ENCODE assay signal across 13 cellular contexts in the genomic region with DNA sequence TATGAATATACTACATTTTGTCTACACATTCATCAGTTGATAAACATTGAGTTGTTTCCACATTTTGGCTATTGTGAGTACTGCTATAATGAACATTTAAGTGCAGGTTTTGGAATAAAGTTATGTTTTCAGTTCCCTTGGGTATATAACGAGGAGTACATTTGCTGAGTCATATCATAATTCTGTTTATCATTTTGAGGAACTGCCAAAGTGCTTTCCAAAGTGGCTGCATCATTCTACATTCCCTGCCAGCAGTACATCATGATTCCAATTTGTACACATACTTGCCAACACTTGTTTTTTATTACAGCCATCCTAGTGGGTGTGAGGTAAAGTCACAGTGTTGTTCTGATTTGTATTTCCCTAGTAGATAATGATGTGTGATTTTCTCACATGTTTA.
DNase-seq lines count a peak whose midpoint lies in the region; ATAC-seq, FAIRE-seq and TF ChIP-seq lines count a peak whose summit lies in the region.
"Had no signal": no experiment of that assay in that cellular context is flagged by ENCODE, and none has a peak within 500 bp of the region (broad histone marks: within the 10 kb centered on the region; RNA-seq: fewer than 3 reads in every experiment).

No MANE protein-coding gene starts in this region.

- H3K4me2 ChIP-seq in endothelial cell of umbilical vein (ENCODE audit: insufficient read depth, low read length) (no peak overlapping the region), smooth muscle cell (no peak overlapping the region)
- H3K4me2 ChIP-seq: BLaER1 had no signal

- H2AFZ ChIP-seq in endothelial cell of umbilical vein (ENCODE audit: low read depth, low read length) (no peak overlapping the region), smooth muscle cell (ENCODE audit: low read depth) (no peak overlapping the region)

- no peaks in the 10 kb centered on the region for H3K9me3 ChIP-seq in endothelial cell of umbilical vein (replicated peaks; ENCODE audit: control insufficient read depth, insufficient read depth, low read length)
- no peaks in the 10 kb centered on the region for H3K9me3 ChIP-seq in smooth muscle cell (replicated peaks; ENCODE audit: low read depth)
- H3K9me3 ChIP-seq: BLaER1 had no signal

- BruUV-seq in endothelial cell of umbilical vein (replicated peaks; lab: Mats Ljungman, UMichigan): no TSS peak

- intact Hi-C loops in endothelial cell of umbilical vein (cut with micrococcal nuclease): no loop called here

- H3K9ac ChIP-seq in endothelial cell of umbilical vein (replicated peaks; ENCODE audit: extremely low read depth, insufficient read depth, low read length) (no peak overlapping the region), smooth muscle cell (ENCODE audit: low read depth) (no peak overlapping the region)
- H3K9ac ChIP-seq: BLaER1, KMS-11 had no signal

- POLR2A ChIA-PET in endothelial cell of umbilical vein (lab: Charles Lee): no interaction called here

- dilution Hi-C loops in endothelial cell of umbilical vein (cut with MboI; ENCODE audit: extremely low pct_ligation_motif_present, low sequenced_read_pairs): no loop called here

- TF ChIP-seq POLR2A in endothelial cell of umbilical vein (IDR thresholded peaks at IDR 0.05; ENCODE audit: low read depth, low read length): no peak

- H3K36me3 ChIP-seq in endothelial cell of umbilical vein (ENCODE audit: control insufficient read depth in 2 of 2, extremely low read depth in 1 of 2, insufficient read depth in 2 of 2, low read length in 2 of 2) (no peaks in the 10 kb centered on the region), smooth muscle cell (ENCODE audit: low read depth) (no peaks in the 10 kb centered on the region)
- H3K36me3 ChIP-seq: BLaER1, stomach had no signal

- H3K27ac ChIP-seq in endothelial cell of umbilical vein (ENCODE audit: insufficient read depth, low read depth, low read length): no peak overlapping the region
- no peak overlapping the region for H3K27ac ChIP-seq in smooth muscle cell (ENCODE audit: low read depth)
- H3K27ac ChIP-seq: BLaER1, KMS-11, stomach had no signal

- CTCF ChIA-PET in endothelial cell of umbilical vein (lab: Charles Lee): no interaction called here

- H3F3A ChIP-seq in smooth muscle cell (ENCODE audit: low read depth): no peaks in the 10 kb centered on the region

- no peaks in the 10 kb centered on the region for H3K79me2 ChIP-seq in endothelial cell of umbilical vein (ENCODE audit: control insufficient read depth, insufficient read depth, low read length)
- no peaks in the 10 kb centered on the region for H3K79me2 ChIP-seq in smooth muscle cell (ENCODE audit: low read depth)

- FAIRE-seq in endothelial cell of umbilical vein (lab: Jason Lieb, UNC): no peak

- H3K4me1 ChIP-seq in endothelial cell of umbilical vein (ENCODE audit: control insufficient read depth, extremely low read depth, insufficient read depth, low read length): no peaks in the 10 kb centered on the region
- H3K4me1 ChIP-seq in smooth muscle cell (ENCODE audit: low read depth): no peaks in the 10 kb centered on the region
- H3K4me1 ChIP-seq: BLaER1, stomach had no signal

- H3K27me3 ChIP-seq in endothelial cell of umbilical vein (ENCODE audit: control insufficient read depth in 2 of 2, insufficient read depth in 2 of 2, low read length in 2 of 2) (no peaks in the 10 kb centered on the region), smooth muscle cell (ENCODE audit: low read depth) (no peaks in the 10 kb centered on the region)
- H3K27me3 ChIP-seq: BLaER1, stomach had no signal

- H4K20me1 ChIP-seq in endothelial cell of umbilical vein (replicated peaks; ENCODE audit: control insufficient read depth, extremely low read depth, insufficient read depth, low read length) (no peaks in the 10 kb centered on the region), smooth muscle cell (ENCODE audit: low read depth) (no peaks in the 10 kb centered on the region)
- H4K20me1 ChIP-seq: BLaER1 had no signal

- TF ChIP-seq CTCF in AG10803 (conservative IDR thresholded peaks at IDR 0.05; ENCODE audit: low read length) (no peak), endothelial cell of umbilical vein (IDR thresholded peaks at IDR 0.05; ENCODE audit: extremely low read depth in 1 of 2, insufficient read depth in 1 of 2, low read depth in 1 of 2, low read length in 2 of 2) (no peak), smooth muscle cell (IDR thresholded peaks at IDR 0.05; ENCODE audit: borderline replicate concordance, insufficient read depth, poor library complexity, severe bottlenecking) (no peak)

- DNase-seq in AG10803 (ENCODE audit: low read depth) (peak; percentile 1), NCI-H446 treated with DMSO at 0.1 percent for 48 hours (lab: John Stamatoyannopoulos, UW) (peak; percentile 82), endothelial cell of umbilical vein (ENCODE audit: low read depth, low spot score) (peak; percentile 40), COLO829 (ENCODE audit: low spot score) (no peak), AG20443 (ENCODE audit: low spot score) (no peak), smooth muscle cell (lab: John Stamatoyannopoulos, UW; ENCODE audit: unreplicated experiment) (no peak)
- DNase-seq in activated CD8-positive, alpha-beta memory T cell treated with anti-CD3 and anti-CD28 coated beads, Interleukin-2, amount 50 U/mL, for 4 hours: no peak
- DNase-seq: NK-92 treated with Interleukin-12 subunit alpha and Interleukin-12 subunit beta, amount 100 ng/mL, for 24 hours; stimulated activated CD4-positive, alpha-beta T cell treated with anti-CD3 and anti-CD28 coated beads, Interleukin-1b, Interleukin-23, amount 100 ng/mL, for 48 hours; stomach had no signal

- ATAC-seq in HG02610 (IDR thresholded peaks at IDR 0.05; ENCODE audit: unreplicated experiment): peak; percentile 74

- H3K4me3 ChIP-seq in AG10803 (ENCODE audit: low read length) (no peak overlapping the region), endothelial cell of umbilical vein (replicated peaks in 1 of 3; ENCODE audit: insufficient read depth in 1 of 3, low read depth in 1 of 3, low read length in 3 of 3) (no peak overlapping the region), smooth muscle cell (no peak overlapping the region)
- H3K4me3 ChIP-seq: BLaER1, stomach had no signal

- WGBS in smooth muscle cell (ENCODE audit: low lambda C conversion rate): 83% methylated on average over 1 of the region's 1 CpG

- H3K9me1 ChIP-seq in endothelial cell of umbilical vein (replicated peaks; ENCODE audit: control insufficient read depth, extremely low read depth, insufficient read depth, low read length): no peaks in the 10 kb centered on the region

TF ChIP-seq in endothelial cell of umbilical vein, 7 proteins besides CTCF, POLR2A, EP300 and RAD21:
- TF ChIP-seq JUN (IDR thresholded peaks at IDR 0.05; ENCODE audit: borderline replicate concordance, insufficient read depth, insufficient read length, low read depth) (no peak), MYC (IDR thresholded peaks at IDR 0.05; ENCODE audit: low read depth, low read length) (no peak)
TF ChIP-seq in endothelial cell of umbilical vein: peak in this region for 0.

Comparison
In these comparisons a context has a peak if more than half of its experiments do, and no peak if none do; other contexts are left out.
1. DNase-seq: peak in AG10803 (single experiment), NCI-H446 treated with DMSO at 0.1 percent for 48 hours (single experiment) and endothelial cell of umbilical vein (single experiment); none in activated CD8-positive, alpha-beta memory T cell treated with anti-CD3 and anti-CD28 coated beads, Interleukin-2, amount 50 U/mL, for 4 hours (single experiment), COLO829 (single experiment), AG20443 (single experiment) and smooth muscle cell (single experiment).